In genomic region chr7:29335188-29336083, GRCh38 we compare ENCODE assay signal across 28 cellular contexts.
DNase-seq lines count a peak whose midpoint lies in the region; TF ChIP-seq lines count a peak whose summit lies in the region.
"Had no signal": no experiment of that assay in that cellular context is flagged by ENCODE, and none has a peak within 500 bp of the region (broad histone marks: within the 10 kb centered on the region; RNA-seq: fewer than 3 reads in every experiment).

No MANE protein-coding gene starts in this region.

- H3K4me1 ChIP-seq in osteoblast (ENCODE audit: insufficient read depth, low read length): no peaks in the 10 kb centered on the region
- H3K4me1 ChIP-seq: breast epithelium, colonic mucosa, parathyroid adenoma had no signal

- H3K27me3 Mint-ChIP-seq in progenitor cell of endocrine pancreas: peaks cover 2% of the 10 kb centered on the region
- H3K27me3 Mint-ChIP-seq: activated B cell treated with CpG ODN at 0.5 μM for 24 hours; activated naive CD4-positive, alpha-beta T cell treated with anti-CD3 and anti-CD28 coated beads, Interleukin-2, amount 50 U/mL, for 24 hours had no signal

- peak overlapping the region; percentile 4 for H3K27ac ChIP-seq in angular gyrus (ENCODE audit: low read depth, low read length)
- no peak overlapping the region for H3K27ac ChIP-seq in osteoblast (ENCODE audit: low read depth, low read length)
- H3K27ac ChIP-seq: 22Rv1, breast epithelium, colonic mucosa, parathyroid adenoma, spleen, upper lobe of right lung had no signal

- no peak for TF ChIP-seq CTCF in progenitor cell of endocrine pancreas (IDR thresholded peaks at IDR 0.05; ENCODE audit: unreplicated experiment)
- no peak for TF ChIP-seq CTCF in osteoblast (IDR thresholded peaks at IDR 0.05; ENCODE audit: extremely low read depth, low read depth, low read length)

- H3K36me3 ChIP-seq in osteoblast (ENCODE audit: insufficient read depth, low read length): no peaks in the 10 kb centered on the region
- H3K36me3 ChIP-seq: breast epithelium, colonic mucosa, spleen, upper lobe of right lung had no signal

- H3K4me3 ChIP-seq in osteoblast (ENCODE audit: insufficient read depth, low read length): no peak overlapping the region
- H3K4me3 ChIP-seq: breast epithelium, colonic mucosa, spleen, upper lobe of right lung had no signal

- no peaks in the 10 kb centered on the region for H4K20me1 ChIP-seq in osteoblast (ENCODE audit: insufficient read depth, low read length)

- peak overlapping the region; percentile 81 for H3K27ac Mint-ChIP-seq in progenitor cell of endocrine pancreas
- H3K27ac Mint-ChIP-seq: activated B cell treated with CpG ODN at 0.5 μM for 24 hours; activated naive CD4-positive, alpha-beta T cell treated with anti-CD3 and anti-CD28 coated beads, Interleukin-2, amount 50 U/mL, for 24 hours; CD4-positive, CD25-positive, alpha-beta regulatory T cell; T-helper 2 cell treated with Interferon-gamma antibody and Interleukin-4, amounts not matched to agents 5 μg/mL and 100 μg/mL, for 36 hours had no signal

- no peaks in the 10 kb centered on the region for H3K36me3 Mint-ChIP-seq in progenitor cell of endocrine pancreas (ENCODE audit: insufficient read depth)
- H3K36me3 Mint-ChIP-seq: activated naive CD4-positive, alpha-beta T cell treated with anti-CD3 and anti-CD28 coated beads, Interleukin-2, amount 50 U/mL, for 24 hours; CD4-positive, CD25-positive, alpha-beta regulatory T cell had no signal

- DNase-seq in NCI-H748 (lab: John Stamatoyannopoulos, UW; ENCODE audit: unreplicated experiment) (peak; percentile 19), NCI-H748 treated with DMSO at 0.1 percent for 48 hours (lab: John Stamatoyannopoulos, UW) (no peak), NCI-H146 (lab: John Stamatoyannopoulos, UW) (peak; percentile 19), progenitor cell of endocrine pancreas (ENCODE audit: low spot score, unreplicated experiment) (no peak), osteoblast (ENCODE audit: insufficient read length, low spot score, missing footprints) (no peak), epidermal melanocyte (ENCODE audit: insufficient read length, low spot score) (no peak), NCI-H187 (lab: John Stamatoyannopoulos, UW) (no peak)
- DNase-seq: activated B cell treated with CpG ODN at 0.5 μM for 24 hours; activated CD4-positive, alpha-beta T cell treated with anti-CD3 and anti-CD28 coated beads, Interleukin-2, amount 50 U/mL, for 4 hours; activated CD8-positive, alpha-beta memory T cell treated with anti-CD3 and anti-CD28 coated beads, Interleukin-2, amount 50 U/mL, for 48 hours; CD4-positive, CD25-positive, alpha-beta regulatory T cell; colonic mucosa; foreskin fibroblast; IMR-90; NCI-H1092; NCI-H2081; NCI-H226; NCI-H82; right cardiac atrium; spleen; upper lobe of right lung had no signal

- H3K79me2 ChIP-seq in osteoblast (ENCODE audit: insufficient read depth, low read length): no peaks in the 10 kb centered on the region
- H3K79me2 ChIP-seq: parathyroid adenoma had no signal

- no peak overlapping the region for H3K4me2 ChIP-seq in osteoblast (ENCODE audit: insufficient read depth, low read length)

- no peak overlapping the region for H3K4me3 Mint-ChIP-seq in progenitor cell of endocrine pancreas (ENCODE audit: low read depth)
- H3K4me3 Mint-ChIP-seq: activated B cell treated with CpG ODN at 0.5 μM for 24 hours; activated naive CD4-positive, alpha-beta T cell treated with anti-CD3 and anti-CD28 coated beads, Interleukin-2, amount 50 U/mL, for 24 hours; CD4-positive, CD25-positive, alpha-beta regulatory T cell; neural crest cell; T-helper 2 cell treated with Interferon-gamma antibody and Interleukin-4, amounts not matched to agents 5 μg/mL and 100 μg/mL, for 36 hours had no signal

- H3K4me1 Mint-ChIP-seq in progenitor cell of endocrine pancreas (ENCODE audit: low read depth): peaks cover 48% of the 10 kb centered on the region

- H2AFZ ChIP-seq in osteoblast (ENCODE audit: low read length): no peak overlapping the region
- H2AFZ ChIP-seq: parathyroid adenoma had no signal

- H3K9me3 Mint-ChIP-seq in progenitor cell of endocrine pancreas (ENCODE audit: low read depth): no peaks in the 10 kb centered on the region
- H3K9me3 Mint-ChIP-seq: activated B cell treated with CpG ODN at 0.5 μM for 24 hours; activated naive CD4-positive, alpha-beta T cell treated with anti-CD3 and anti-CD28 coated beads, Interleukin-2, amount 50 U/mL, for 24 hours; neural crest cell; T-helper 2 cell treated with Interferon-gamma antibody and Interleukin-4, amounts not matched to agents 5 μg/mL and 100 μg/mL, for 36 hours had no signal

- H3K9me3 ChIP-seq in osteoblast (ENCODE audit: low read depth, low read length): no peaks in the 10 kb centered on the region
- H3K9me3 ChIP-seq: breast epithelium, colonic mucosa, spleen, upper lobe of right lung had no signal

- peaks cover 26% of the 10 kb centered on the region for H3K27me3 ChIP-seq in osteoblast (ENCODE audit: insufficient read depth, low read length)
- H3K27me3 ChIP-seq: breast epithelium, colonic mucosa, spleen, upper lobe of right lung had no signal

Comparison
In these comparisons a context has a peak if more than half of its experiments do, and no peak if none do; other contexts are left out.
1. DNase-seq: peak in NCI-H748 (single experiment) and NCI-H146 (single experiment); none in NCI-H748 treated with DMSO at 0.1 percent for 48 hours (single experiment), progenitor cell of endocrine pancreas (single experiment), osteoblast (single experiment), epidermal melanocyte (single experiment) and NCI-H187 (0 of 2).